23 cellular contexts compared by ENCODE assay signal in the genomic region with DNA sequence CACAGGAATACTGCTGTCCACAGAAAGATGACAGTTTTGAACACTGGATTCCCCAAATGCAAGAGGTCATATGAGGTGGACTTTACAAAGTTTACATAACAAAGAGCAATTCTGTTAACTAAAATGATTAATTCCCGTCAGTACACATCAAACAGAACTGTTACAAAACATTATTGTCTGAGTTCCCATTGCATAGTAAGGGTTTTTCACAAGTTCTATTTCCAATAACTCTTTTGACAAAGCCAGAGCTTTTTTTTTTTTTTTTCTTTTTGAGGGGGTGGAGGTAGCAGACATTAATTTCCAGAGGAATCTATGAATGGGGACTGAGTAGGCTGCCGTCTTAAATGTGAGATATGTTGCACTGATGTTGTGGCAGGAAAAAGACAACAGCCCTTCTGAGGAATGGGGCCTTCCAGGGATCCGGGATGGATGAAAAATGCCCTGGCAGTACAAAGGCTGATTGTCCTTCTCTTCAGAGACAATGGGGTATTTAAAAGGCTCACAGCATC.
DNase-seq lines count a peak whose midpoint lies in the region; ATAC-seq, FAIRE-seq and TF ChIP-seq lines count a peak whose summit lies in the region.
"Had no signal": no experiment of that assay in that cellular context is flagged by ENCODE, and none has a peak within 500 bp of the region (broad histone marks: within the 10 kb centered on the region; RNA-seq: fewer than 3 reads in every experiment).

No MANE protein-coding gene starts in this region.

- no TSS peak for BruUV-seq in Caco-2 (replicated peaks; lab: Mats Ljungman, UMichigan)

- no peak for ATAC-seq in effector memory CD8-positive, alpha-beta T cell (replicated peaks)
- ATAC-seq: activated naive CD4-positive, alpha-beta T cell treated with anti-CD3 and anti-CD28 coated beads, Interleukin-2, amount 50 U/mL, for 72 hours; activated T-cell treated with anti-CD3 and anti-CD28 coated beads, Interleukin-2, amount 50 U/mL, for 4 hours; natural killer cell treated with Interleukin-12 subunit alpha and Interleukin-12 subunit beta and Interleukin-15 and Interleukin-18, amount 100 ng/mL, for 72 hours had no signal

- no peaks in the 10 kb centered on the region for H3K36me3 Mint-ChIP-seq in Caco-2 (ENCODE audit: insufficient read depth, unreplicated experiment)
- no peaks in the 10 kb centered on the region for H3K36me3 Mint-ChIP-seq in effector memory CD8-positive, alpha-beta T cell (ENCODE audit: insufficient read depth)
- H3K36me3 Mint-ChIP-seq: activated naive CD4-positive, alpha-beta T cell treated with anti-CD3 and anti-CD28 coated beads, Interleukin-2, amount 50 U/mL, for 72 hours; natural killer cell treated with Interleukin-12 subunit alpha and Interleukin-12 subunit beta and Interleukin-15 and Interleukin-18, amount 100 ng/mL, for 72 hours had no signal

- no peaks in the 10 kb centered on the region for H3K27me3 ChIP-seq in testis
- no peaks in the 10 kb centered on the region for H3K27me3 ChIP-seq in Caco-2 (replicated peaks; ENCODE audit: control insufficient read depth, insufficient read depth, low read length)
- H3K27me3 ChIP-seq in prostate gland (replicated peaks; ENCODE audit: insufficient read depth), result no peaks in the 10 kb centered on the region
- no peaks in the 10 kb centered on the region for H3K27me3 ChIP-seq in tibial nerve
- H3K27me3 ChIP-seq: stomach had no signal

- intact Hi-C loops in testis (cut with DNase I; ENCODE audit: low total_unique reads) (loop anchor here (10.0 kb wide), 3 partner anchors 415 to 565 kb away; no protein-coding TSS in a partner anchor), Caco-2 (cut with micrococcal nuclease; ENCODE audit: unreplicated experiment) (loop anchor here (5.0 kb wide), 1 partner anchor 318 kb away; a partner anchor contains a TSS), prostate gland (cut with DNase I) (loop anchor here (5.0 kb wide), 1 partner anchor 563 kb away; no protein-coding TSS in a partner anchor)

- TF ChIP-seq POLR2A in testis (IDR thresholded peaks at IDR 0.05) (no peak), prostate gland (IDR thresholded peaks at IDR 0.05) (no peak), tibial nerve (IDR thresholded peaks at IDR 0.05) (no peak)

- peaks cover 6% of the 10 kb centered on the region for H3K4me1 Mint-ChIP-seq in Caco-2 (ENCODE audit: low read depth, unreplicated experiment)
- peaks cover 0 to 3% of the 10 kb centered on the region in 2 donors for H3K4me1 Mint-ChIP-seq in effector memory CD8-positive, alpha-beta T cell (ENCODE audit: low read depth in 2 of 2)
- H3K4me1 Mint-ChIP-seq: B cell had no signal

- H3K9me3 ChIP-seq in testis (no peaks in the 10 kb centered on the region), Caco-2 (no peaks in the 10 kb centered on the region), prostate gland (no peaks in the 10 kb centered on the region), tibial nerve (no peaks in the 10 kb centered on the region)
- H3K9me3 ChIP-seq: stomach had no signal

- H3K4me1 ChIP-seq in testis (no peaks in the 10 kb centered on the region), Caco-2 (no peaks in the 10 kb centered on the region), prostate gland (replicated peaks) (no peaks in the 10 kb centered on the region), tibial nerve (peaks cover 0 to 35% (median 0%) of the 10 kb centered on the region in 4 donors)

- TF ChIP-seq CTCF in testis (IDR thresholded peaks at IDR 0.05) (no peak), Caco-2 (IDR thresholded peaks at IDR 0.05; ENCODE audit: insufficient read depth in 1 of 2, low read depth in 1 of 2, low read length in 1 of 2, severe bottlenecking in 1 of 2, unreplicated experiment in 1 of 2) (no peak), prostate gland (IDR thresholded peaks at IDR 0.05) (no peak), tibial nerve (IDR thresholded peaks at IDR 0.05) (no peak)

- FAIRE-seq in frontal cortex (lab: Jason Lieb, UNC), result peak; percentile 66
- FAIRE-seq: kidney had no signal

- no peaks in the 10 kb centered on the region for H3K27me3 Mint-ChIP-seq in Caco-2 (ENCODE audit: insufficient read depth, unreplicated experiment)
- H3K27me3 Mint-ChIP-seq in effector memory CD8-positive, alpha-beta T cell, result peaks cover 0 to 23% of the 10 kb centered on the region in 2 donors

- H3K4me3 ChIP-seq in testis (no peak overlapping the region), Caco-2 (ENCODE audit: low read depth, low read length) (no peak overlapping the region), prostate gland (no peak overlapping the region), tibial nerve (no peak overlapping the region)
- H3K4me3 ChIP-seq: stomach had no signal

- TF ChIP-seq EP300 in tibial nerve (IDR thresholded peaks at IDR 0.05), result peak in 1 of 2 donors; percentile 66

- no peaks in the 10 kb centered on the region for H3K9me3 Mint-ChIP-seq in Caco-2 (ENCODE audit: unreplicated experiment)
- H3K9me3 Mint-ChIP-seq in effector memory CD8-positive, alpha-beta T cell, result no peaks in the 10 kb centered on the region
- H3K9me3 Mint-ChIP-seq: activated naive CD4-positive, alpha-beta T cell treated with anti-CD3 and anti-CD28 coated beads, Interleukin-2, amount 50 U/mL, for 72 hours; activated T-cell treated with anti-CD3 and anti-CD28 coated beads, Interleukin-2, amount 50 U/mL, for 4 hours; natural killer cell treated with Interleukin-12 subunit alpha and Interleukin-12 subunit beta and Interleukin-15 and Interleukin-18, amount 100 ng/mL, for 72 hours had no signal

- POLR2A ChIA-PET in Caco-2 (lab: Charles Lee), result no interaction called here

- H3K27ac ChIP-seq in testis, result peak overlapping the region in 1 of 2 donors; percentile 62
- H3K27ac ChIP-seq in prostate gland, result no peak overlapping the region
- H3K27ac ChIP-seq in tibial nerve, result peak overlapping the region in 1 of 4 donors; percentile 19
- H3K27ac ChIP-seq: RWPE1 had no signal

- WGBS in testis, 2 donors, result 60 to 90% methylated on average over 3 of the region's 3 CpGs
- 70% methylated on average over 3 of the region's 3 CpGs for WGBS in prostate gland
- WGBS in tibial nerve, 2 donors, result 38 to 48% methylated on average over 3 of the region's 3 CpGs

- DNase-seq in amygdala (lab: John Stamatoyannopoulos, UW), result peak in 40 of 56 donors; percentile 2 to 81 (median 34)
- peak; percentile 15 to 30 for DNase-seq in frontal cortex (ENCODE audit: low spot score in 2 of 2)
- peak; percentile 73 for DNase-seq in middle frontal gyrus (ENCODE audit: extremely low spot score, low spot score)
- peak; percentile 21 for DNase-seq in testis
- no peak for DNase-seq in Caco-2
- no peak for DNase-seq in prostate gland (ENCODE audit: low spot score)
- no peak for DNase-seq in tibial nerve (ENCODE audit: low spot score in 2 of 2)
- DNase-seq in effector memory CD8-positive, alpha-beta T cell, result no peak
- DNase-seq: activated CD4-positive, CD25-positive, alpha-beta regulatory T cell treated with anti-CD3 and anti-CD28 coated beads, Interleukin-2, amount 50 U/mL, for 72 hours; activated T-cell treated with anti-CD3 and anti-CD28 coated beads, Interleukin-2, amount 50 U/mL, for 4 hours; Calu3; cortex of kidney; HCEC 1CT; kidney; mesenchymal stem cell; NCI-H1105 treated with DMSO at 0.1 percent for 48 hours; NCI-H524; stimulated activated CD4-positive, alpha-beta T cell treated with anti-CD3 and anti-CD28 coated beads, Interleukin-4, amount 100 ng/mL, for 24 hours; stomach had no signal

- no peak overlapping the region for H3K4me3 Mint-ChIP-seq in Caco-2 (ENCODE audit: unreplicated experiment)
- H3K4me3 Mint-ChIP-seq in effector memory CD8-positive, alpha-beta T cell, result no peak overlapping the region
- H3K4me3 Mint-ChIP-seq: activated T-cell treated with anti-CD3 and anti-CD28 coated beads, Interleukin-2, amount 50 U/mL, for 4 hours; B cell; natural killer cell treated with Interleukin-12 subunit alpha and Interleukin-12 subunit beta and Interleukin-15 and Interleukin-18, amount 100 ng/mL, for 72 hours had no signal

- CTCF ChIA-PET in Caco-2 (lab: Charles Lee), result interaction anchor here (0.6 kb wide), 1 partner anchor 1415 kb away, joined by 3 read pairs; no protein-coding TSS in a partner anchor

- no peak overlapping the region for H3K27ac Mint-ChIP-seq in Caco-2 (ENCODE audit: unreplicated experiment)
- H3K27ac Mint-ChIP-seq in effector memory CD8-positive, alpha-beta T cell, result no peak overlapping the region
- H3K27ac Mint-ChIP-seq: activated naive CD4-positive, alpha-beta T cell treated with anti-CD3 and anti-CD28 coated beads, Interleukin-2, amount 50 U/mL, for 72 hours; B cell; natural killer cell treated with Interleukin-12 subunit alpha and Interleukin-12 subunit beta and Interleukin-15 and Interleukin-18, amount 100 ng/mL, for 72 hours had no signal

- H3K36me3 ChIP-seq in testis (ENCODE audit: low read depth, missing control alignments) (no peaks in the 10 kb centered on the region), Caco-2 (ENCODE audit: control insufficient read depth, insufficient read depth, low read length) (no peaks in the 10 kb centered on the region), prostate gland (no peaks in the 10 kb centered on the region), tibial nerve (no peaks in the 10 kb centered on the region)
- H3K36me3 ChIP-seq: stomach had no signal

Comparison
In these comparisons a context has a peak if more than half of its experiments do, and no peak if none do; other contexts are left out.
1. DNase-seq: peak in amygdala (40 of 56), frontal cortex (2 of 2), middle frontal gyrus (single experiment) and testis (single experiment); none in Caco-2 (0 of 2), prostate gland (single experiment), tibial nerve (0 of 2) and effector memory CD8-positive, alpha-beta T cell (0 of 3).